ENCODE assay signal across 8 cellular contexts in the genomic region with DNA sequence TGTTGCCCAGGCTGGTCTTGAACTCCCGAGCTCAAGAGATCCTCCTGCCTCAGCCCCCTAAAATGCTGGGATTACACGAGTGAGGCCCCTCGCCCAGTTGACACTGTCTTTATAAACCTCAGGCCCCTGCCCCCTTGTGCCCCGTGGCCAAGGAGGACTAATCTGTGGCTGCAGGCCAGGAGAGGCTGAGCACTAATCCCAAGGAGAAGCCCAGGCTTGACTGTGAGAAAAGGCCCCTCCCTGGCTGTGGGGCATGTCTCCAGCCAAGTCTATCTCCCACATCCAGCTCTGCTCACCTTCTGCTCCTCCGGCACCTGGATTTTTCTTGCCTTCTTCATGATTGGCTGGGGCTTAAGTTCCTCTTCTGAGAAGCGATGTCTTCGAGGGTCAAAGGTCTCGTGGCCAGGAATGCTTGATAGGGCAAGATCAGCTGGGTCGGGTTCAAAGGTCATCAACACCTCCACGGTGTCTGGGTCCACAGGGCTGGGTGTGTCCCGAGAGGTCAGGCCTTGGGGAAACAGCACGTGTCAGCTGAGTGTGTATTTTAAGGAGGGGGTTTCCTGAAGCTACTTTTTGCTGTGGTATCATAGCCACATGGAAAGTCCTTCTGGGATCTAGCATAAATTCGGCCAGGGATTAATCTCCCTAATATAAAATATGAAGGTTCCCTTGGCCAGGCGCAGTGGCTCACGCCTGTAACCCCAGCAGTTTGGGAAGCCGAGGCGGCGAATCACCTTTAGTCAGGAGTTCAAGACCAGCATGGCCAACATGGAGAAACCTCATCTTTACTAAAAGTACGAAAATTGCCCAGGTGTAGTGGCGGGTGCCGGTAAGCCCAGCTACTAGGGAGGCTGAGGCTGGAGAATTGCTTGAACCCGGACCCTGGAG. TPM values are rescaled to one million over a fixed set of nuclear protein-coding genes. Genes with fewer than 3 reads are reported as not detected.
DNase-seq lines count a peak whose midpoint lies in the region; ATAC-seq, FAIRE-seq and TF ChIP-seq lines count a peak whose summit lies in the region.

No MANE protein-coding gene starts in this region.

- H3K27ac ChIP-seq in astrocyte (ENCODE audit: low read depth, low read length) (no peak overlapping the region), upper lobe of right lung (peak overlapping the region; percentile 93)

- no peaks in the 10 kb centered on the region for H3K36me3 ChIP-seq in astrocyte (ENCODE audit: insufficient read depth, low read length)
- H3K36me3 ChIP-seq in upper lobe of right lung: peaks cover 25% of the 10 kb centered on the region

- H3K4me2 ChIP-seq in astrocyte (ENCODE audit: low read length): peak overlapping the region; percentile 88

- TF ChIP-seq CTCF in astrocyte (IDR thresholded peaks at IDR 0.05; ENCODE audit: insufficient read depth, low read depth, low read length): no peak
- TF ChIP-seq CTCF in upper lobe of right lung (IDR thresholded peaks at IDR 0.05): no peak

- H3K4me1 Mint-ChIP-seq in activated T-cell treated with anti-CD3 and anti-CD28 coated beads, Interleukin-2, amount 50 U/mL, for 4 hours (ENCODE audit: low read depth): peaks cover 43% of the 10 kb centered on the region
- H3K4me1 Mint-ChIP-seq in astrocyte (ENCODE audit: low read depth, unreplicated experiment) (peaks cover 1% of the 10 kb centered on the region), memory B cell (peaks cover 22% of the 10 kb centered on the region)

- peaks cover 3% of the 10 kb centered on the region for H3K27me3 ChIP-seq in astrocyte (ENCODE audit: insufficient read depth, low read length)
- no peaks in the 10 kb centered on the region for H3K27me3 ChIP-seq in upper lobe of right lung

- H3K4me1 ChIP-seq in astrocyte (ENCODE audit: insufficient read depth, low read length): peaks cover 44% of the 10 kb centered on the region
- H3K4me1 ChIP-seq in upper lobe of right lung: peaks cover 43% of the 10 kb centered on the region

- no peak for FAIRE-seq in astrocyte (lab: Jason Lieb, UNC)

- DNase-seq in activated T-cell treated with anti-CD3 and anti-CD28 coated beads, Interleukin-2, amount 50 U/mL, for 4 hours: no peak
- no peak for DNase-seq in activated T-cell treated with anti-CD3 and anti-CD28 coated beads, Interleukin-2, amount 50 U/mL, for 1 hour
- DNase-seq in astrocyte (ENCODE audit: low read depth): no peak
- no peak for DNase-seq in memory B cell (ENCODE audit: low spot score in 2 of 2)
- DNase-seq in upper lobe of right lung: no peak
- no peak for DNase-seq in HK-2 (ENCODE audit: unreplicated experiment)
- no peak for DNase-seq in SW 1271 (lab: John Stamatoyannopoulos, UW)

- H3K9ac ChIP-seq in astrocyte (ENCODE audit: low read length): no peak overlapping the region

- peak overlapping the region; percentile 41 for H3K27ac Mint-ChIP-seq in astrocyte (ENCODE audit: unreplicated experiment)
- H3K27ac Mint-ChIP-seq in memory B cell: peak overlapping the region; percentile 92

- H3K4me3 ChIP-seq in astrocyte (ENCODE audit: insufficient read depth, low read depth, low read length) (no peak overlapping the region), upper lobe of right lung (peak overlapping the region; percentile 80)

- H4K20me1 ChIP-seq in astrocyte (ENCODE audit: insufficient read depth, low read length): no peaks in the 10 kb centered on the region

- no peaks in the 10 kb centered on the region for H3K27me3 Mint-ChIP-seq in activated T-cell treated with anti-CD3 and anti-CD28 coated beads, Interleukin-2, amount 50 U/mL, for 4 hours (ENCODE audit: low read depth)
- peaks cover 3% of the 10 kb centered on the region for H3K27me3 Mint-ChIP-seq in astrocyte (ENCODE audit: low read depth, unreplicated experiment)
- H3K27me3 Mint-ChIP-seq in memory B cell: no peaks in the 10 kb centered on the region

- H3K9me3 ChIP-seq in astrocyte (ENCODE audit: insufficient read depth, low read depth, low read length): no peaks in the 10 kb centered on the region
- no peaks in the 10 kb centered on the region for H3K9me3 ChIP-seq in upper lobe of right lung

- H3K9me3 Mint-ChIP-seq in activated T-cell treated with anti-CD3 and anti-CD28 coated beads, Interleukin-2, amount 50 U/mL, for 4 hours: no peaks in the 10 kb centered on the region
- H3K9me3 Mint-ChIP-seq in astrocyte (ENCODE audit: unreplicated experiment): no peaks in the 10 kb centered on the region
- H3K9me3 Mint-ChIP-seq in memory B cell: peaks cover under 1% of the 10 kb centered on the region

- peak overlapping the region; percentile 37 for H3K4me3 Mint-ChIP-seq in activated T-cell treated with anti-CD3 and anti-CD28 coated beads, Interleukin-2, amount 50 U/mL, for 4 hours
- no peak overlapping the region for H3K4me3 Mint-ChIP-seq in astrocyte (ENCODE audit: unreplicated experiment)
- peak overlapping the region; percentile 17 for H3K4me3 Mint-ChIP-seq in memory B cell

- H3K79me2 ChIP-seq in astrocyte (ENCODE audit: insufficient read depth, low read length): no peaks in the 10 kb centered on the region

- ATAC-seq in activated T-cell treated with anti-CD3 and anti-CD28 coated beads, Interleukin-2, amount 50 U/mL, for 4 hours: no peak
- ATAC-seq in memory B cell (ENCODE audit: low read depth) (no peak), upper lobe of right lung (no peak), GM18909 (IDR thresholded peaks at IDR 0.05; ENCODE audit: poor library complexity, unreplicated experiment) (no peak)

- peaks cover 11% of the 10 kb centered on the region for H3K36me3 Mint-ChIP-seq in activated T-cell treated with anti-CD3 and anti-CD28 coated beads, Interleukin-2, amount 50 U/mL, for 4 hours (ENCODE audit: insufficient read depth)
- H3K36me3 Mint-ChIP-seq in astrocyte (ENCODE audit: low read depth, unreplicated experiment): peaks cover 2% of the 10 kb centered on the region
- H3K36me3 Mint-ChIP-seq in memory B cell: peaks cover 13% of the 10 kb centered on the region

- intact Hi-C loops in upper lobe of right lung (cut with DNase I): no loop called here

- no peak overlapping the region for H2AFZ ChIP-seq in astrocyte (ENCODE audit: low read depth, low read length)

RNA-seq across cellular contexts. Expression of a gene that starts 3.8 kb away (rescaled TPM):
- 10 to 100 TPM in 2 of 3 donors, 1 to 10 TPM in 1; 6.7 to 12.3 (median 11.2) TPM for total RNA-seq in activated T-cell treated with anti-CD3 and anti-CD28 coated beads, Interleukin-2, amount 50 U/mL, for 4 hours
- total RNA-seq in astrocyte: 1.2 and 1.5 TPM in 2 replicates
- total RNA-seq in upper lobe of right lung: 17.7 TPM

RNA-seq across cellular contexts. Expression of a gene that starts 12.6 kb away (rescaled TPM):
- total RNA-seq in activated T-cell treated with anti-CD3 and anti-CD28 coated beads, Interleukin-2, amount 50 U/mL, for 4 hours: 10 to 100 TPM in 1 of 3 donors, 1 to 10 TPM in 2; 8.8 to 11.6 (median 9.1) TPM
- total RNA-seq in astrocyte (9.5 and 9.8 TPM in 2 replicates), upper lobe of right lung (9.5 TPM)

RNA-seq across cellular contexts. Expression of a gene that starts 14.1 kb away (rescaled TPM):
- 10 to 100 TPM; 39.8 to 43.1 (median 40.6) TPM for total RNA-seq in activated T-cell treated with anti-CD3 and anti-CD28 coated beads, Interleukin-2, amount 50 U/mL, for 4 hours
- 25.4 and 29.4 TPM in 2 replicates for total RNA-seq in astrocyte
- total RNA-seq in upper lobe of right lung: 23.3 TPM

RNA-seq across cellular contexts. Expression of a gene that starts 14.4 kb away (rescaled TPM):
- 1,000 to 10,000 TPM; 2,406 to 2,595 (median 2,478) TPM for total RNA-seq in activated T-cell treated with anti-CD3 and anti-CD28 coated beads, Interleukin-2, amount 50 U/mL, for 4 hours
- total RNA-seq in astrocyte (1,046 and 1,102 TPM in 2 replicates), upper lobe of right lung (1,025 TPM)

RNA-seq across cellular contexts. Expression of a gene that starts 18.5 kb away (rescaled TPM):
- total RNA-seq in activated T-cell treated with anti-CD3 and anti-CD28 coated beads, Interleukin-2, amount 50 U/mL, for 4 hours: 10 to 100 TPM; 11.3 to 15.7 (median 13.1) TPM
- total RNA-seq in astrocyte (1.3 and 1.7 TPM in 2 replicates), upper lobe of right lung (31.1 TPM)
